Comparison of ENCODE assay signal across 25 cellular contexts in the genomic region with DNA sequence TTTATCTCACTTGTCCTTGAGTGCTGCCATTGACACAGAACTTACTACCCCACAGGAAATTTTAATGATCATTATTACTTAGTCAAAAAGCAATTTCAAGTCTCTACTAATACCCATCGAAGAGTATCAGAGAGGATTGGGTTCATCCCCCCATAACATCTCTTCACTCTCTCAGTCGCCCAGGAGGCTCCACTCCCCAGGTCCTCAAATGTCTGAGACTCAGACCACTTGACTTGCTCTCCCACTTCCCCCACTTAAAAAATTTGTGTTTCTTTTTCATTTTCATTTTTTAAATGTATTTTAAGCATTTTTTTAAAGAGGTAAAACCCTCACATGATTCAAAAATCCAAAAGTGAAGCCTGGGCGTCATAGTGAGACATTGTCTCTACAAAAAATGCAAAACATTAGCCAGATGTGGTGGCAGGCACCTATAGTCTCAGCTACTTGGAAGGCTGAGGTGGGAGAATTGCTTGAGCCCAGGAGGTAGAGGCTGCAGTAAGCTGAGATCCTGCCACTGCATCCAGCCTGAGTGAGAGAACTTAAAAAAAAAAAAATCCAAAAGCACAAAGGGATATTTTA. TPM values are rescaled to one million over a fixed set of nuclear protein-coding genes. Genes with fewer than 3 reads are reported as not detected.
DNase-seq lines count a peak whose midpoint lies in the region; ATAC-seq and TF ChIP-seq lines count a peak whose summit lies in the region.
"Had no signal": no experiment of that assay in that cellular context is flagged by ENCODE, and none has a peak within 500 bp of the region (broad histone marks: within the 10 kb centered on the region; RNA-seq: fewer than 3 reads in every experiment).

No MANE protein-coding gene starts in this region.

- H3K27ac ChIP-seq in OCI-LY3 (ENCODE audit: low read length): peak overlapping the region; percentile 71
- H3K27ac ChIP-seq: coronary artery, PC-9, prostate gland, skin epidermis, stomach had no signal

- DNase-seq in GM12865 (ENCODE audit: low read depth): peak; percentile 60
- no peak for DNase-seq in GM19240 (ENCODE audit: insufficient read length, low spot score)
- no peak for DNase-seq in activated naive CD4-positive, alpha-beta T cell (lab: John Stamatoyannopoulos, UW)
- DNase-seq in omental fat pad (ENCODE audit: low spot score): no peak
- DNase-seq in NCI-H2107 (lab: John Stamatoyannopoulos, UW): no peak
- DNase-seq: ACHN; activated naive CD8-positive, alpha-beta T cell treated with anti-CD3 and anti-CD28 coated beads, Interleukin-2, amount 50 U/mL, for 24 hours; CD8-positive, alpha-beta T cell; DND-41; Kasumi-1; kidney; naive thymus-derived CD8-positive, alpha-beta T cell; NCI-H1105 treated with DMSO at 0.1 percent for 48 hours; NCI-H2171 treated with DMSO at 0.1 percent for 48 hours; NCI-H774; PC-9; stimulated activated CD4-positive, alpha-beta T cell treated with anti-CD3 and anti-CD28 coated beads, Interleukin-2, amount 100 ng/mL, for 48 hours; stomach had no signal

- H4K20me1 ChIP-seq in OCI-LY3 (ENCODE audit: insufficient read depth, low read length): no peaks in the 10 kb centered on the region

- no peak for TF ChIP-seq CTCF in GM12865 (IDR thresholded peaks at IDR 0.05; ENCODE audit: insufficient read depth, low read depth, low read length, missing control alignments)
- TF ChIP-seq CTCF in OCI-LY3 (IDR thresholded peaks at IDR 0.05; ENCODE audit: low read depth, low read length): no peak
- TF ChIP-seq CTCF in omental fat pad (IDR thresholded peaks at IDR 0.05): no peak

- H3K27me3 ChIP-seq in OCI-LY3 (ENCODE audit: low read depth, low read length): no peaks in the 10 kb centered on the region
- H3K27me3 ChIP-seq: stomach had no signal

- no peak overlapping the region for H3K4me3 ChIP-seq in GM12865 (ENCODE audit: low read depth, low read length)
- peak overlapping the region; percentile 49 for H3K4me3 ChIP-seq in OCI-LY3 (ENCODE audit: low read length)
- H3K4me3 ChIP-seq: coronary artery, PC-9, prostate gland, skin epidermis, stomach had no signal

- no peaks in the 10 kb centered on the region for H3K9me3 ChIP-seq in OCI-LY3 (ENCODE audit: insufficient read depth, low read length)
- H3K9me3 ChIP-seq: prostate gland, stomach had no signal

- peak overlapping the region; percentile 42 for H3K9ac ChIP-seq in OCI-LY3 (ENCODE audit: low read length)

- ATAC-seq in GM19463 (IDR thresholded peaks at IDR 0.05; ENCODE audit: unreplicated experiment): peak; percentile 67
- peak; percentile 60 for ATAC-seq in HG02840 (IDR thresholded peaks at IDR 0.05; ENCODE audit: low FRiP score, unreplicated experiment)
- ATAC-seq in omental fat pad (ENCODE audit: low FRiP score): no peak
- ATAC-seq: activated CD4-positive, CD25-positive, alpha-beta regulatory T cell treated with anti-CD3 and anti-CD28 coated beads, Interleukin-2, amount 50 U/mL, for 24 hours; activated naive CD8-positive, alpha-beta T cell treated with anti-CD3 and anti-CD28 coated beads, Interleukin-2, amount 50 U/mL, for 24 hours; CD8-positive, alpha-beta T cell; naive thymus-derived CD8-positive, alpha-beta T cell had no signal

- peak overlapping the region; percentile 14; the same call in 1 of the 2 replicates for H2AFZ ChIP-seq in OCI-LY3 (ENCODE audit: low read depth, low read length)
- H2AFZ ChIP-seq: PC-9 had no signal

- H3K4me1 ChIP-seq in OCI-LY3 (ENCODE audit: low read length): peaks cover 40% of the 10 kb centered on the region

- H3K4me2 ChIP-seq in OCI-LY3 (ENCODE audit: low read length): peak overlapping the region; percentile 73
- H3K4me2 ChIP-seq: PC-9 had no signal

- H3K79me2 ChIP-seq in OCI-LY3 (ENCODE audit: low read length): no peaks in the 10 kb centered on the region

- no peaks in the 10 kb centered on the region for H3K36me3 ChIP-seq in OCI-LY3 (replicated peaks; ENCODE audit: low read depth, low read length)
- H3K36me3 ChIP-seq: prostate gland had no signal

RNA-seq across cellular contexts. Expression of gene TRAF1, which starts 56.8 kb away (rescaled TPM):
- 1 to 10 TPM; 3.0 to 9.0 (median 6.1) TPM for total RNA-seq in omental fat pad
